Comparison of ENCODE assay signal across 8 cellular contexts in the genomic region with DNA sequence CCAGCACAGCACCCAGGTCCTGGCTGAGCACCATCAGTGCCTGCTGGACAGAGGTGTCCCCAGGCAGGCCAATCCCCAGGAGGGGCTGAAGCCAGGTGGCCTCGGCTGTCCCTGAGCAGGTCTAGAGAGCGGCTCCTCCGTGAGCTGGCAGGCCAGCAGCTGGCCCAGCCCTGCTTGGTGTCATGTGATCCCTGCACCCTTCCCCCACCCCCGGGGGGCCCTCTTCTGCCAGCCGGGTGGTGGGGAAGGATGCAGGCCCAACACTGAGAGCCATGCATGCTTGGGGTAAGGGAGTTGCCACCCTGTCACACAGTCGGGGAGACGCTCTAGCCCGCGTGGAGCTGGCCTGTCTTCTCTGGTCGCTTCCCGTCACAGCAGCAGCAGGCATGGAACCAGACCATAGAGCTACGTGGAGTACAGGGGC. TPM values are rescaled to one million over a fixed set of nuclear protein-coding genes. Genes with fewer than 3 reads are reported as not detected.
DNase-seq lines count a peak whose midpoint lies in the region; ATAC-seq and TF ChIP-seq lines count a peak whose summit lies in the region.

No MANE protein-coding gene starts in this region.

- no peak overlapping the region for H2AFZ ChIP-seq in PC-3 (ENCODE audit: low read length)

- no peaks in the 10 kb centered on the region for H4K20me1 ChIP-seq in PC-3 (ENCODE audit: low read length)

- no peak overlapping the region for H3K4me2 ChIP-seq in PC-3 (ENCODE audit: low read length)

- peaks cover 46% of the 10 kb centered on the region for H3K4me1 ChIP-seq in mesodermal cell (ENCODE audit: control insufficient read depth, insufficient read depth, low read length, poor library complexity, severe bottlenecking)
- peaks cover 69 to 75% (median 73%) of the 10 kb centered on the region in 4 donors for H3K4me1 ChIP-seq in upper lobe of left lung
- no peaks in the 10 kb centered on the region for H3K4me1 ChIP-seq in PC-3 (ENCODE audit: insufficient read depth, low read length)

- no peaks in the 10 kb centered on the region for H3K9me3 Mint-ChIP-seq in activated naive CD4-positive, alpha-beta T cell treated with anti-CD3 and anti-CD28 coated beads for 36 hours

- no TSS peak for BruUV-seq in PC-3 (replicated peaks; lab: Mats Ljungman, UMichigan)

- H3K36me3 ChIP-seq in mesodermal cell (ENCODE audit: control insufficient read depth, insufficient read depth, low read length) (peaks cover 52% of the 10 kb centered on the region), upper lobe of left lung (peaks cover 9 to 29% (median 22%) of the 10 kb centered on the region in 4 donors), PC-3 (ENCODE audit: low read depth, low read length) (no peaks in the 10 kb centered on the region; the same call in 1 of the 2 replicates)

- H3K4me3 ChIP-seq in mesodermal cell (ENCODE audit: extremely low read depth, insufficient read depth, low read length, poor library complexity, severe bottlenecking) (no peak overlapping the region), upper lobe of left lung (peak overlapping the region in 1 of 4 donors; percentile 15), PC-3 (ENCODE audit: low read length) (no peak overlapping the region)

- peaks cover 10% of the 10 kb centered on the region for H3K36me3 Mint-ChIP-seq in activated naive CD4-positive, alpha-beta T cell treated with anti-CD3 and anti-CD28 coated beads for 36 hours (ENCODE audit: low read depth)

- TF ChIP-seq POLR2A in upper lobe of left lung (IDR thresholded peaks at IDR 0.05): no peak

- no peaks in the 10 kb centered on the region for H3K27me3 ChIP-seq in upper lobe of left lung
- H3K27me3 ChIP-seq in PC-3 (ENCODE audit: low read length): no peaks in the 10 kb centered on the region

- 79 to 87% methylated on average over 11 of the region's 12 CpGs for WGBS in mesodermal cell (ENCODE audit: insufficient coverage in 2 of 2), 2 experiments
- WGBS in upper lobe of left lung, 2 donors: 21 to 25% methylated on average over 9 to 11 of the region's 12 CpGs

- H3K4me1 Mint-ChIP-seq in activated naive CD4-positive, alpha-beta T cell treated with anti-CD3 and anti-CD28 coated beads for 36 hours (ENCODE audit: low read depth): peaks cover 59% of the 10 kb centered on the region

- H3K79me2 ChIP-seq in PC-3 (ENCODE audit: low read length): peaks cover 32% of the 10 kb centered on the region

- no peaks in the 10 kb centered on the region for H3K9me3 ChIP-seq in mesodermal cell (ENCODE audit: control insufficient read depth, low read length)
- H3K9me3 ChIP-seq in upper lobe of left lung: no peaks in the 10 kb centered on the region
- H3K9me3 ChIP-seq in PC-3 (ENCODE audit: low read length): no peaks in the 10 kb centered on the region

- H3K27ac ChIP-seq in angular gyrus (ENCODE audit: low read depth, low read length): peak overlapping the region; percentile 81
- peak overlapping the region; percentile 59 for H3K27ac ChIP-seq in mesodermal cell (ENCODE audit: low read depth, low read length, severe bottlenecking)
- peak overlapping the region; percentile 80 to 95 (median 84) for H3K27ac ChIP-seq in upper lobe of left lung
- H3K27ac ChIP-seq in PC-3 (ENCODE audit: low read length): no peak overlapping the region

- no peak for TF ChIP-seq CTCF in upper lobe of left lung (IDR thresholded peaks at IDR 0.05)
- no peak for TF ChIP-seq CTCF in PC-3 (conservative IDR thresholded peaks at IDR 0.05; ENCODE audit: low read depth, low read length)

- intact Hi-C loops in activated naive CD4-positive, alpha-beta T cell treated with anti-CD3 and anti-CD28 coated beads for 36 hours (cut with micrococcal nuclease): no loop called here
- intact Hi-C loops in PC-3 (cut with micrococcal nuclease): no loop called here

- H3K4me3 Mint-ChIP-seq in activated naive CD4-positive, alpha-beta T cell treated with anti-CD3 and anti-CD28 coated beads for 36 hours: no peak overlapping the region

- no peaks in the 10 kb centered on the region for H3F3A ChIP-seq in PC-3 (ENCODE audit: low read length, unreplicated experiment)

- CTCF ChIA-PET in activated naive CD4-positive, alpha-beta T cell treated with anti-CD3 and anti-CD28 coated beads for 36 hours (lab: Charles Lee): interaction anchor here (1.1 to 7.2 kb wide), 2 partner anchors 22 to 32 kb away, joined by 3 to 85 read pairs; no protein-coding TSS in a partner anchor
- CTCF ChIA-PET in PC-3 (lab: Charles Lee): interaction anchor here (2.0 kb wide), 1 partner anchor 30 kb away, joined by 5 read pairs; no protein-coding TSS in a partner anchor

- POLR2A ChIA-PET in PC-3 (lab: Charles Lee; ENCODE audit: unreplicated experiment): no interaction called here

- TF ChIP-seq EP300 in upper lobe of left lung (IDR thresholded peaks at IDR 0.05): no peak

- H3K9me2 ChIP-seq in PC-3 (replicated peaks; ENCODE audit: low read length): no peaks in the 10 kb centered on the region

- H3K27me3 Mint-ChIP-seq in activated naive CD4-positive, alpha-beta T cell treated with anti-CD3 and anti-CD28 coated beads for 36 hours (ENCODE audit: low read depth): no peaks in the 10 kb centered on the region

- no peak for DNase-seq in activated naive CD4-positive, alpha-beta T cell treated with anti-CD3 and anti-CD28 coated beads for 36 hours
- no peak for DNase-seq in activated naive CD4-positive, alpha-beta T cell treated with Interleukin-2 at 50 U/mL for 16 hours
- DNase-seq in upper lobe of left lung: peak in 1 of 2 donors; percentile 79
- no peak for DNase-seq in PC-3

- ATAC-seq in upper lobe of left lung (ENCODE audit: low FRiP score in 2 of 2) (no peak), HG03045 (IDR thresholded peaks at IDR 0.05; ENCODE audit: unreplicated experiment) (no peak), PC-3 (no peak), GM18907 (IDR thresholded peaks at IDR 0.05; ENCODE audit: unreplicated experiment) (no peak)

- no peak overlapping the region for H3K9ac ChIP-seq in PC-3 (ENCODE audit: low read length)

- H3K27ac Mint-ChIP-seq in activated naive CD4-positive, alpha-beta T cell treated with anti-CD3 and anti-CD28 coated beads for 36 hours: peak overlapping the region; percentile 78

RNA-seq across cellular contexts. Expression of gene RALGDS, which starts 7.1 kb away (rescaled TPM):
- total RNA-seq in activated naive CD4-positive, alpha-beta T cell treated with anti-CD3 and anti-CD28 coated beads for 36 hours: 10 to 100 TPM; 29.5 to 32.5 TPM
- polyA plus RNA-seq in mesodermal cell (2013, experiment 1 of 2): 66.2 TPM
- 57.5 TPM for polyA plus RNA-seq in mesodermal cell (2013, experiment 2 of 2)
- total RNA-seq in upper lobe of left lung: 100 to 1,000 TPM in 3 of 6 donors, 10 to 100 TPM in 3; 57.1 to 117 (median 88.9) TPM
- 30.5 and 32.2 TPM in 2 replicates for total RNA-seq in PC-3 (2014; rRNA removed)

RNA-seq across cellular contexts. Expression of gene GBGT1, which starts 49.8 kb away (rescaled TPM):
- total RNA-seq in activated naive CD4-positive, alpha-beta T cell treated with anti-CD3 and anti-CD28 coated beads for 36 hours: 1 to 10 TPM; 3.9 to 4.7 TPM
- polyA plus RNA-seq in mesodermal cell (2013, experiment 1 of 2): 16.3 TPM
- 10.2 TPM for polyA plus RNA-seq in mesodermal cell (2013, experiment 2 of 2)
- total RNA-seq in upper lobe of left lung (10 to 100 TPM in 5 of 6 donors, 1 to 10 TPM in 1; 9.1 to 71.2 (median 36.0) TPM), PC-3 (2014; rRNA removed) (not detected in 2 replicates)

RNA-seq across cellular contexts. Expression of gene CEL, which starts 52.2 kb away (rescaled TPM):
- 1 to 10 TPM; 2.1 to 2.2 TPM for total RNA-seq in activated naive CD4-positive, alpha-beta T cell treated with anti-CD3 and anti-CD28 coated beads for 36 hours
- 2.2 TPM for polyA plus RNA-seq in mesodermal cell (2013, experiment 1 of 2)
- 1.8 TPM for polyA plus RNA-seq in mesodermal cell (2013, experiment 2 of 2)
- total RNA-seq in upper lobe of left lung (1 to 10 TPM in 3 of 6 donors, under 1 TPM in 2, not detected in 1; 0.15 to 9.4 (median 1.1) TPM), PC-3 (2014; rRNA removed) (0.46 and 0.47 TPM in 2 replicates)
